In genomic region chrX:45537936-45538335, GRCh38 we compare ENCODE assay signal across 23 cellular contexts.
"Had no signal": no experiment of that assay in that cellular context is flagged by ENCODE, and none has a peak within 500 bp of the region (broad histone marks: within the 10 kb centered on the region; RNA-seq: fewer than 3 reads in every experiment).

No MANE protein-coding gene starts in this region.

- H3K4me1 ChIP-seq: left ventricle myocardium inferior, right atrium auricular region, right lobe of liver, tibial nerve, uterus had no signal

- H3K9me3 ChIP-seq: left ventricle myocardium inferior, mucosa of descending colon, ovary, right lobe of liver, tibial nerve, uterus had no signal

- H3K27me3 ChIP-seq: ovary, right atrium auricular region, right lobe of liver, tibial nerve, uterus had no signal

- H3K36me3 ChIP-seq: left ventricle myocardium inferior, ovary, right atrium auricular region, right lobe of liver, tibial nerve, uterus had no signal

- DNase-seq: hippocampal formation; immature natural killer cell; kidney; left ventricle myocardium inferior; midbrain; mucosa of descending colon; naive thymus-derived CD4-positive, alpha-beta T cell; ovary; right lobe of liver; stimulated activated CD4-positive, alpha-beta T cell treated with anti-CD3 and anti-CD28 coated beads, Interleukin-1b, Interleukin-23, amount 100 ng/mL, for 48 hours; stimulated activated CD4-positive, alpha-beta T cell treated with anti-CD3 and anti-CD28 coated beads, Interleukin-2, amount 100 ng/mL, for 48 hours; stimulated activated CD4-positive, alpha-beta T cell treated with anti-CD3 and anti-CD28 coated beads, Interleukin-4, amount 100 ng/mL, for 4 hours; stimulated activated CD8-positive, alpha-beta memory T cell treated with anti-CD3 and anti-CD28 coated beads, Interleukin-4, amount 100 ng/mL, for 48 hours; stimulated activated naive CD4-positive, alpha-beta T cell treated with Interleukin-2 at 50 U/mL for 16 hours; stimulated activated naive CD8-positive, alpha-beta T cell treated with anti-CD3 and anti-CD28 coated beads, Interleukin-15, amount 100 ng/mL, for 72 hours; substantia nigra; uterus had no signal

- H3K27ac ChIP-seq: left ventricle myocardium inferior, ovary, right atrium auricular region, right lobe of liver, tibial nerve, uterus had no signal

- ATAC-seq: mucosa of descending colon; naive thymus-derived CD4-positive, alpha-beta T cell; natural killer cell treated with Interleukin-12 subunit alpha and Interleukin-12 subunit beta and Interleukin-15 and Interleukin-18, amount 100 ng/mL, for 72 hours; right lobe of liver; stimulated activated memory B cell treated with anti-CD40 and anti-IgM and Interleukin-4, amounts not matched to agents 10 μg/mL and 1 μg/mL and 100 μg/mL, for 72 hours; stimulated activated naive CD8-positive, alpha-beta T cell treated with anti-CD3 and anti-CD28 coated beads, Interleukin-15, amount 100 ng/mL, for 72 hours had no signal

- H3K4me3 ChIP-seq: left ventricle myocardium inferior, lung, mucosa of descending colon, ovary, right atrium auricular region, right lobe of liver, smooth muscle cell, tibial nerve, uterus had no signal
